In genomic region chr6:106444777-106445507, GRCh38 we compare ENCODE assay signal across 8 cellular contexts.
DNase-seq lines count a peak whose midpoint lies in the region; ATAC-seq and TF ChIP-seq lines count a peak whose summit lies in the region.

No MANE protein-coding gene starts in this region.

- H3K9me3 Mint-ChIP-seq in activated CD8-positive, alpha-beta T cell treated with anti-CD3 and anti-CD28 coated beads for 36 hours: no peaks in the 10 kb centered on the region

- no peak overlapping the region for H3K4me3 Mint-ChIP-seq in activated CD8-positive, alpha-beta T cell treated with anti-CD3 and anti-CD28 coated beads for 36 hours

- H3K36me3 Mint-ChIP-seq in activated CD8-positive, alpha-beta T cell treated with anti-CD3 and anti-CD28 coated beads for 36 hours (ENCODE audit: low read depth): no peaks in the 10 kb centered on the region

- WGBS in prostate gland: 31% methylated on average over 4 of the region's 4 CpGs

- intact Hi-C loops in activated CD8-positive, alpha-beta T cell treated with anti-CD3 and anti-CD28 coated beads for 36 hours (cut with micrococcal nuclease): loop anchor here (2.0 to 5.0 kb wide), 3 partner anchors 62 to 122 kb away; no protein-coding TSS in a partner anchor
- intact Hi-C loops in prostate gland (cut with DNase I): loop anchor here (5.0 kb wide), 2 partner anchors 122 to 532 kb away; no protein-coding TSS in a partner anchor

- H3K4me3 ChIP-seq in AG10803 (ENCODE audit: low read length) (no peak overlapping the region), GM06990 (replicated peaks; ENCODE audit: low read depth, low read length) (no peak overlapping the region), prostate gland (no peak overlapping the region)

- no peaks in the 10 kb centered on the region for H3K27me3 ChIP-seq in GM06990 (replicated peaks; ENCODE audit: control insufficient read depth, insufficient read depth, low read length)
- H3K27me3 ChIP-seq in prostate gland (replicated peaks; ENCODE audit: insufficient read depth): no peaks in the 10 kb centered on the region

- POLR2A ChIA-PET in activated CD8-positive, alpha-beta T cell treated with anti-CD3 and anti-CD28 coated beads for 36 hours (lab: Charles Lee): interaction anchor here (1.0 kb wide), 1 partner anchor 60 kb away, joined by 3 read pairs; no protein-coding TSS in a partner anchor

- H3K4me1 ChIP-seq in prostate gland (replicated peaks): peaks cover 15% of the 10 kb centered on the region

- no peaks in the 10 kb centered on the region for H3K9me3 ChIP-seq in prostate gland

- TF ChIP-seq CTCF in AG10803 (conservative IDR thresholded peaks at IDR 0.05; ENCODE audit: low read length) (peak; percentile 87), GM06990 (IDR thresholded peaks at IDR 0.05; ENCODE audit: insufficient read depth, low read length, poor library complexity, severe bottlenecking) (peak; percentile 63), prostate gland (IDR thresholded peaks at IDR 0.05) (peak; percentile 76 to 86 (median 80))
- TF ChIP-seq CTCF in activated CD8-positive, alpha-beta T cell treated with anti-CD3 and anti-CD28 coated beads for 36 hours (IDR thresholded peaks at IDR 0.05): peak; percentile 81

- DNase-seq in AG10803 (ENCODE audit: low read depth) (peak; percentile 72), GM06990 (ENCODE audit: extremely low read depth, insufficient read length) (peak; percentile 9), NCI-H2171 (lab: John Stamatoyannopoulos, UW) (peak; percentile 58), glomerular endothelial cell (ENCODE audit: extremely low read depth, low read depth, low spot score) (peak; percentile 23), prostate gland (ENCODE audit: low spot score) (peak; percentile 47)
- DNase-seq in activated CD8-positive, alpha-beta T cell treated with anti-CD3 and anti-CD28 coated beads for 36 hours: peak; percentile 17

- peaks cover 18% of the 10 kb centered on the region for H3K27me3 Mint-ChIP-seq in activated CD8-positive, alpha-beta T cell treated with anti-CD3 and anti-CD28 coated beads for 36 hours

- peak overlapping the region in 1 of 2 donors; percentile 78 for H3K27ac ChIP-seq in prostate gland

- H3K27ac Mint-ChIP-seq in activated CD8-positive, alpha-beta T cell treated with anti-CD3 and anti-CD28 coated beads for 36 hours: no peak overlapping the region

- CTCF ChIA-PET in activated CD8-positive, alpha-beta T cell treated with anti-CD3 and anti-CD28 coated beads for 36 hours (lab: Charles Lee): interaction anchor here (0.7 to 11.7 kb wide), 42 partner anchors 8 to 553 kb away, joined by 3 to 423 read pairs (median 4); no protein-coding TSS in a partner anchor

- ATAC-seq in HG02938 (IDR thresholded peaks at IDR 0.05; ENCODE audit: unreplicated experiment) (peak; percentile 54), GM21576 (IDR thresholded peaks at IDR 0.05; ENCODE audit: unreplicated experiment) (no peak)
- ATAC-seq in activated CD8-positive, alpha-beta T cell treated with anti-CD3 and anti-CD28 coated beads for 36 hours: peak; percentile 81

- H3K36me3 ChIP-seq in GM06990 (ENCODE audit: control insufficient read depth, insufficient read depth, low read length) (no peaks in the 10 kb centered on the region), prostate gland (no peaks in the 10 kb centered on the region)

- peaks cover 12% of the 10 kb centered on the region for H3K4me1 Mint-ChIP-seq in activated CD8-positive, alpha-beta T cell treated with anti-CD3 and anti-CD28 coated beads for 36 hours (ENCODE audit: low read depth)

- TF ChIP-seq POLR2A in prostate gland (IDR thresholded peaks at IDR 0.05): no peak

Comparison
In these comparisons a context has a peak if more than half of its experiments do, and no peak if none do; other contexts are left out.
1. DNase-seq: peak in every context shown above with its lines; median percentile 72 in AG10803; 58 in NCI-H2171; 47 in prostate gland; 23 in glomerular endothelial cell; 17 in activated CD8-positive, alpha-beta T cell treated with anti-CD3 and anti-CD28 coated beads for 36 hours; 9 in GM06990.